28 cellular contexts compared by ENCODE assay signal in genomic region chr12:120416490-120417216, GRCh38. TPM values are rescaled to one million over a fixed set of nuclear protein-coding genes. Genes with fewer than 3 reads are reported as not detected.
"Had no signal": no experiment of that assay in that cellular context is flagged by ENCODE, and none has a peak within 500 bp of the region (broad histone marks: within the 10 kb centered on the region; RNA-seq: fewer than 3 reads in every experiment).

No MANE protein-coding gene starts in this region.

- H3K4me1 Mint-ChIP-seq: activated CD4-positive, alpha-beta memory T cell treated with anti-CD3 and anti-CD28 coated beads, Interleukin-2, amount 10 ng/mL, durations not matched to agents 7 days and 5 days; activated CD4-positive, alpha-beta T cell treated with anti-CD3 and anti-CD28 coated beads for 36 hours; activated naive CD8-positive, alpha-beta T cell treated with anti-CD3 and anti-CD28 coated beads, Interleukin-2, amount 10 ng/mL, durations not matched to agents 7 days and 5 days; activated T-helper 17 cell treated with anti-CD3 and anti-CD28 coated beads, Interleukin-2, amount 50 U/mL, for 72 hours had no signal

- H3K9me3 Mint-ChIP-seq: activated CD4-positive, alpha-beta memory T cell treated with anti-CD3 and anti-CD28 coated beads, Interleukin-2, amount 10 ng/mL, durations not matched to agents 7 days and 5 days; activated naive CD4-positive, alpha-beta T cell treated with anti-CD3 and anti-CD28 coated beads for 36 hours; activated naive CD8-positive, alpha-beta T cell treated with anti-CD3 and anti-CD28 coated beads, Interleukin-2, amount 10 ng/mL, durations not matched to agents 7 days and 5 days; activated T-helper 17 cell treated with anti-CD3 and anti-CD28 coated beads, Interleukin-2, amount 50 U/mL, for 72 hours had no signal

- H3K27ac ChIP-seq: adrenal gland, breast epithelium, Peyer's patch, RWPE1, SJCRH30, VCaP had no signal

- H3K27me3 ChIP-seq: adrenal gland, breast epithelium, Peyer's patch, SJCRH30 had no signal

- H3K4me2 ChIP-seq: SK-N-SH had no signal

- ATAC-seq: activated CD4-positive, alpha-beta T cell treated with anti-CD3 and anti-CD28 coated beads for 36 hours; activated T-helper 17 cell treated with anti-CD3 and anti-CD28 coated beads, Interleukin-2, amount 50 U/mL, for 72 hours had no signal

- H3K36me3 ChIP-seq: adrenal gland, breast epithelium, Peyer's patch, SJCRH30 had no signal

- H3K9ac ChIP-seq: SK-N-SH had no signal

- H3K27ac Mint-ChIP-seq: activated CD4-positive, alpha-beta memory T cell treated with anti-CD3 and anti-CD28 coated beads, Interleukin-2, amount 10 ng/mL, durations not matched to agents 7 days and 5 days; activated CD4-positive, alpha-beta T cell treated with anti-CD3 and anti-CD28 coated beads for 36 hours; activated naive CD4-positive, alpha-beta T cell treated with anti-CD3 and anti-CD28 coated beads for 36 hours; activated naive CD8-positive, alpha-beta T cell treated with anti-CD3 and anti-CD28 coated beads, Interleukin-2, amount 10 ng/mL, durations not matched to agents 7 days and 5 days; activated T-helper 17 cell treated with anti-CD3 and anti-CD28 coated beads, Interleukin-2, amount 50 U/mL, for 72 hours had no signal

- H3K4me3 Mint-ChIP-seq: activated CD4-positive, alpha-beta memory T cell treated with anti-CD3 and anti-CD28 coated beads, Interleukin-2, amount 10 ng/mL, durations not matched to agents 7 days and 5 days; activated CD4-positive, alpha-beta T cell treated with anti-CD3 and anti-CD28 coated beads for 36 hours; activated naive CD4-positive, alpha-beta T cell treated with anti-CD3 and anti-CD28 coated beads for 36 hours; activated naive CD8-positive, alpha-beta T cell treated with anti-CD3 and anti-CD28 coated beads, Interleukin-2, amount 10 ng/mL, durations not matched to agents 7 days and 5 days; activated T-helper 17 cell treated with anti-CD3 and anti-CD28 coated beads, Interleukin-2, amount 50 U/mL, for 72 hours had no signal

- DNase-seq: activated CD4-positive, alpha-beta memory T cell treated with anti-CD3 and anti-CD28 coated beads, Interleukin-2, amount 10 ng/mL, durations not matched to agents 7 days and 5 days; activated CD4-positive, alpha-beta T cell treated with anti-CD3 and anti-CD28 coated beads for 36 hours; activated CD4-positive, alpha-beta T cell treated with anti-CD3 and anti-CD28 coated beads, Interleukin-2, amount 50 U/mL, for 1 hour; activated CD4-positive, CD25-positive, alpha-beta regulatory T cell; activated gamma-delta T cell; activated naive CD4-positive, alpha-beta T cell treated with anti-CD3 and anti-CD28 coated beads for 36 hours; activated naive CD8-positive, alpha-beta T cell treated with anti-CD3 and anti-CD28 coated beads, Interleukin-2, amount 10 ng/mL, durations not matched to agents 7 days and 5 days; activated T-cell treated with anti-CD3 and anti-CD28 coated beads for 4 hours; activated T-cell treated with anti-CD3 and anti-CD28 coated beads, Interleukin-2, amount 50 U/mL, for 48 hours; adrenal gland; anterior cingulate cortex; caudate nucleus; Karpas-422; MM.1S; NCI-H1105; NCI-H1436; NCI-H1694 treated with DMSO at 0.1 percent for 48 hours; NCI-H526; Peyer's patch; Right ventricle myocardium superior; SJCRH30; SK-N-SH; T-helper 1 cell had no signal

- H3K4me1 ChIP-seq: breast epithelium, Peyer's patch, SJCRH30 had no signal

- H3K9me3 ChIP-seq: adrenal gland, breast epithelium, Peyer's patch, SJCRH30, SK-N-SH had no signal

- H3K4me3 ChIP-seq: adrenal gland, breast epithelium, Peyer's patch, SJCRH30 had no signal

- H3K36me3 Mint-ChIP-seq: activated naive CD8-positive, alpha-beta T cell treated with anti-CD3 and anti-CD28 coated beads, Interleukin-2, amount 10 ng/mL, durations not matched to agents 7 days and 5 days had no signal

RNA-seq across cellular contexts. Expression of gene MSI1, which starts 47.7 kb away (rescaled TPM):
- total RNA-seq: activated CD4-positive, alpha-beta memory T cell treated with anti-CD3 and anti-CD28 coated beads, Interleukin-2, amount 10 ng/mL, durations not matched to agents 7 days and 5 days; activated naive CD8-positive, alpha-beta T cell treated with anti-CD3 and anti-CD28 coated beads, Interleukin-2, amount 10 ng/mL, durations not matched to agents 7 days and 5 days; T-helper 2 cell treated with Interferon-gamma antibody and Interleukin-4, amounts not matched to agents 100 ng/mL and 5 ng/mL, for 36 hours had no signal
